8 cellular contexts compared by ENCODE assay signal in the genomic region with DNA sequence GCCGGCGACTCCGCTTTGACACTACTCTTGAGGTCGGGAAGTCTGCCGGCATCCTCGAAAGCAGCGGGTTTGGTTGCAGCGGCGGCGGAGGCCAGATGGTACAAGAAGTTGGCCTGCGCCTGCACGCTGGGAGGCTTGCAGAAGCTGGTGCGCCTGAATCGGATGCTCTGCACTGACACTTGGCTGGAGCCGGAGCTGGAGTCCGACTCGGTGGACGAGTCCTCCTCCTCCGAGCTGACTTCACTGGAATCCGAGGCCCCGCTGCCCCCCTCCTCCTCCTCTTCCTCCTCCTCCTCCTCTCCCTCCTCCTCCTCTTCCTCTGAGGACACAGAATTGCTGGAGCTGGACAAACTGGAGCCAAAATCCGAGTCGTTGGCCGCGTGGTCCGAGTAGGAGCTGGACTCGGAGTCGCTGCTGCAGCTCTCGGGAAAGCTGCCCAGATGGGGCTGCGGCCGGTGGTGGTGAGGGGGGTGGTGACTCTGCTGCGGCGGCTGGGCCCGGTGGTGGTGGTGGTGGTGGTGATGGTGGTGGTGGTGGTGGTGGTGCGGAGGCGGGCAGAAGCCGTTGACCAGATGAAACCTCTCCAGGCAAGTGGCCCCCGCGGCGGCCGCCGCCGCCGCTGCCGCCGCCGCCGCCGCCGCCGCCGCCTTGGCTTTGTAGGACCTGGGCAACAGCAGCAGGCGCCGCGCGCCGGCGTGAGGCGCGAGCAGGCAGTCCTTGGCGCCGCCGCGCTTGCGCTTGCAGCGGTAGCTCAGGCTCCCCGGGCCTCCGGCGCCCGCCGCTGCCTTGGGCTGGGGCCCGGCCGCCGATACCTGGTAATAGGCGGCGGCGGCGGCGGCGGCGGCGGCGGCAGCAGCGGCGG.
DNase-seq lines count a peak whose midpoint lies in the region; ATAC-seq and TF ChIP-seq lines count a peak whose summit lies in the region.

No MANE protein-coding gene starts in this region.

- H3K27me3 Mint-ChIP-seq in nephron progenitor cell (ENCODE audit: low read depth, poor library complexity), result peaks cover 8% of the 10 kb centered on the region

- peak overlapping the region; percentile 99 for H3K4me3 Mint-ChIP-seq in nephron progenitor cell

- peak; percentile 64 for ATAC-seq in HG02623 (IDR thresholded peaks at IDR 0.05; ENCODE audit: unreplicated experiment)

- DNase-seq in NCI-H510A treated with DMSO at 0.1 percent for 48 hours (lab: John Stamatoyannopoulos, UW) (peak; percentile 15), NCI-H510A (lab: John Stamatoyannopoulos, UW) (no peak), NCI-H2171 (lab: John Stamatoyannopoulos, UW) (peak; percentile 37), fibroblast of the conjunctiva (ENCODE audit: low read depth) (peak; percentile 45), nephron progenitor cell (peak; percentile 68), epidermal melanocyte (ENCODE audit: insufficient read length, low spot score) (no peak)
- peak; percentile 24 for DNase-seq in activated effector memory CD4-positive, alpha-beta T cell treated with Interleukin-2 at 50 U/mL for 16 hours

- no peak for TF ChIP-seq CTCF in nephron progenitor cell (IDR thresholded peaks at IDR 0.05)

- H3K4me1 Mint-ChIP-seq in nephron progenitor cell, result peaks cover 72% of the 10 kb centered on the region

- peak overlapping the region; percentile 75 for H3K27ac Mint-ChIP-seq in nephron progenitor cell

- H3K9me3 Mint-ChIP-seq in nephron progenitor cell, result no peaks in the 10 kb centered on the region

- peaks cover 20% of the 10 kb centered on the region for H3K36me3 Mint-ChIP-seq in nephron progenitor cell (ENCODE audit: low read depth)

Comparison
In these comparisons a context has a peak if more than half of its experiments do, and no peak if none do; other contexts are left out.
1. DNase-seq: peak in NCI-H510A treated with DMSO at 0.1 percent for 48 hours (single experiment), NCI-H2171 (single experiment), activated effector memory CD4-positive, alpha-beta T cell treated with Interleukin-2 at 50 U/mL for 16 hours (single experiment), fibroblast of the conjunctiva (single experiment) and nephron progenitor cell (single experiment); none in NCI-H510A (single experiment) and epidermal melanocyte (single experiment).